9 cellular contexts compared by ENCODE assay signal in genomic region chr2:186695081-186695756, GRCh38. TPM values are rescaled to one million over a fixed set of nuclear protein-coding genes. Genes with fewer than 3 reads are reported as not detected.
DNase-seq lines count a peak whose midpoint lies in the region; ATAC-seq and TF ChIP-seq lines count a peak whose summit lies in the region.
"Had no signal": no experiment of that assay in that cellular context is flagged by ENCODE, and none has a peak within 500 bp of the region (broad histone marks: within the 10 kb centered on the region; RNA-seq: fewer than 3 reads in every experiment).

No MANE protein-coding gene starts in this region.

- H3K4me3 Mint-ChIP-seq in CD4-positive, CD25-positive, alpha-beta regulatory T cell: peak overlapping the region in 3 of 4 donors; percentile 29 to 66 (median 64)

- WGBS in mesodermal cell (ENCODE audit: insufficient coverage in 2 of 2), 2 experiments: 64 to 69% methylated on average over 4 to 7 of the region's 9 CpGs
- WGBS in thyroid gland, 2 donors: 55 to 74% methylated on average over 9 of the region's 9 CpGs

- TF ChIP-seq POLR2A in breast epithelium (IDR thresholded peaks at IDR 0.05): no peak
- TF ChIP-seq POLR2A in thyroid gland (IDR thresholded peaks at IDR 0.05): no peak

- peaks cover 13% of the 10 kb centered on the region for H3K4me1 ChIP-seq in CD4-positive, CD25-positive, alpha-beta regulatory T cell (ENCODE audit: control insufficient read depth, insufficient read depth, low read length, poor library complexity, severe bottlenecking)
- H3K4me1 ChIP-seq in breast epithelium: no peaks in the 10 kb centered on the region
- H3K4me1 ChIP-seq in mesodermal cell (ENCODE audit: control insufficient read depth, insufficient read depth, low read length, poor library complexity, severe bottlenecking): peaks cover 3% of the 10 kb centered on the region
- H3K4me1 ChIP-seq in thyroid gland: peaks cover 0 to 7% of the 10 kb centered on the region in 2 donors

- H3K27ac ChIP-seq in CD4-positive, CD25-positive, alpha-beta regulatory T cell (ENCODE audit: insufficient read depth, low read length, poor library complexity, severe bottlenecking): no peak overlapping the region
- peak overlapping the region in 1 of 2 donors; percentile 41 for H3K27ac ChIP-seq in breast epithelium
- no peak overlapping the region for H3K27ac ChIP-seq in mesodermal cell (ENCODE audit: low read depth, low read length, severe bottlenecking)
- no peak overlapping the region for H3K27ac ChIP-seq in thyroid gland
- H3K27ac ChIP-seq: HL-60 had no signal

- no peak for ATAC-seq in CD4-positive, CD25-positive, alpha-beta regulatory T cell (ENCODE audit: low read depth in 2 of 2)
- ATAC-seq in GM19035 (IDR thresholded peaks at IDR 0.05; ENCODE audit: unreplicated experiment): no peak

- H3K36me3 Mint-ChIP-seq in CD4-positive, CD25-positive, alpha-beta regulatory T cell: no peaks in the 10 kb centered on the region

- TF ChIP-seq CTCF in breast epithelium (IDR thresholded peaks at IDR 0.05) (no peak), thyroid gland (IDR thresholded peaks at IDR 0.05) (no peak)

- peaks cover 0 to 9% (median 3%) of the 10 kb centered on the region in 4 donors for H3K4me1 Mint-ChIP-seq in CD4-positive, CD25-positive, alpha-beta regulatory T cell

- H3K9me3 Mint-ChIP-seq in CD4-positive, CD25-positive, alpha-beta regulatory T cell: peaks cover 0 to 9% (median 2%) of the 10 kb centered on the region in 7 donors

- peaks cover 44% of the 10 kb centered on the region for H3K27me3 Mint-ChIP-seq in CD4-positive, CD25-positive, alpha-beta regulatory T cell

- intact Hi-C loops in breast epithelium (cut with DNase I; ENCODE audit: low total_unique reads) (no loop called here), thyroid gland (cut with DNase I) (no loop called here)

- no peak overlapping the region for H3K27ac Mint-ChIP-seq in CD4-positive, CD25-positive, alpha-beta regulatory T cell

- no peak overlapping the region for H3K4me3 ChIP-seq in CD4-positive, CD25-positive, alpha-beta regulatory T cell (ENCODE audit: low read depth, low read length)
- H3K4me3 ChIP-seq in breast epithelium (peak overlapping the region; percentile 67 to 86 (median 72)), mesodermal cell (ENCODE audit: extremely low read depth, insufficient read depth, low read length, poor library complexity, severe bottlenecking) (peak overlapping the region; percentile 54), thyroid gland (replicated peaks in 1 of 3) (no peak overlapping the region)

- DNase-seq in CD4-positive, CD25-positive, alpha-beta regulatory T cell: no peak
- DNase-seq in LHCN-M2 (ENCODE audit: low read depth) (peak; percentile 75), breast epithelium (ENCODE audit: low spot score in 2 of 2) (no peak), thyroid gland (no peak), iPS-NIHi7 (ENCODE audit: extremely low spot score) (no peak)
- DNase-seq in stimulated activated CD4-positive, alpha-beta T cell treated with anti-CD3 and anti-CD28 coated beads, Interleukin-4, amount 100 ng/mL, for 1 hour: no peak

- no peaks in the 10 kb centered on the region for H3K36me3 ChIP-seq in CD4-positive, CD25-positive, alpha-beta regulatory T cell (ENCODE audit: control insufficient read depth, insufficient read depth, low read length)
- H3K36me3 ChIP-seq in breast epithelium (no peaks in the 10 kb centered on the region), mesodermal cell (ENCODE audit: control insufficient read depth, insufficient read depth, low read length) (no peaks in the 10 kb centered on the region), thyroid gland (no peaks in the 10 kb centered on the region)

- H3K9me3 ChIP-seq in CD4-positive, CD25-positive, alpha-beta regulatory T cell (ENCODE audit: control insufficient read depth in 2 of 2, low read length in 2 of 2): no peaks in the 10 kb centered on the region
- H3K9me3 ChIP-seq in breast epithelium (no peaks in the 10 kb centered on the region), mesodermal cell (ENCODE audit: control insufficient read depth, low read length) (no peaks in the 10 kb centered on the region), thyroid gland (no peaks in the 10 kb centered on the region)

- H3K27me3 ChIP-seq in CD4-positive, CD25-positive, alpha-beta regulatory T cell (ENCODE audit: control insufficient read depth, insufficient read depth, low read length): peaks cover 21% of the 10 kb centered on the region
- H3K27me3 ChIP-seq in breast epithelium: no peaks in the 10 kb centered on the region
- H3K27me3 ChIP-seq in thyroid gland: no peaks in the 10 kb centered on the region

RNA-seq across cellular contexts. Expression of gene FAM171B, which starts 1.4 kb away (rescaled TPM):
- total RNA-seq in CD4-positive, CD25-positive, alpha-beta regulatory T cell: 0.44 TPM
- polyA plus RNA-seq in CD4-positive, CD25-positive, alpha-beta regulatory T cell: not detected
- 13.4 and 17.8 TPM in 2 replicates for total RNA-seq in LHCN-M2 (2014; rRNA removed)
- 2.9 TPM for polyA plus RNA-seq in LHCN-M2 (2012)
- total RNA-seq in breast epithelium: 10 to 100 TPM in 2 of 3 donors, 1 to 10 TPM in 1; 9.4 to 12.1 (median 10.5) TPM
- 15.4 TPM for polyA plus RNA-seq in mesodermal cell (2013, experiment 1 of 2)
- 12.6 TPM for polyA plus RNA-seq in mesodermal cell (2013, experiment 2 of 2)
- 10 to 100 TPM in 1 of 4 donors, 1 to 10 TPM in 3; 3.6 to 12.9 (median 5.4) TPM for total RNA-seq in thyroid gland

Comparison
In these comparisons a context has a peak if more than half of its experiments do, and no peak if none do; other contexts are left out.
1. H3K4me3 ChIP-seq: peak in breast epithelium (3 of 3) and mesodermal cell (single experiment); none in CD4-positive, CD25-positive, alpha-beta regulatory T cell (single experiment) and thyroid gland (0 of 3).